In genomic region chr19:42074513-42075363, GRCh38 we compare ENCODE assay signal across 8 cellular contexts. TPM values are rescaled to one million over a fixed set of nuclear protein-coding genes. Genes with fewer than 3 reads are reported as not detected.
DNase-seq lines count a peak whose midpoint lies in the region; ATAC-seq and TF ChIP-seq lines count a peak whose summit lies in the region.

No MANE protein-coding gene starts in this region.

- H4K91ac ChIP-seq in trophoblast cell (ENCODE audit: low read depth, low read length), result peak overlapping the region; percentile 86

- no peak overlapping the region for H2BK12ac ChIP-seq in trophoblast cell (ENCODE audit: low read length)

- peaks cover 3% of the 10 kb centered on the region for H3K27me3 ChIP-seq in trophoblast cell (ENCODE audit: insufficient read depth, low read length)

- no peak for DNase-seq in Right ventricle myocardium superior
- DNase-seq in left ventricle myocardium superior, result no peak
- no peak for DNase-seq in WTC11 (ENCODE audit: low spot score)
- peak; percentile 28 for DNase-seq in fibroblast of mammary gland (ENCODE audit: low read depth)
- DNase-seq in trophoblast cell, result no peak
- no peak for DNase-seq in ureter (ENCODE audit: low spot score)

- peak overlapping the region; percentile 73 for H3K4me2 ChIP-seq in trophoblast cell (ENCODE audit: low read length)

- ATAC-seq in Right ventricle myocardium superior (ENCODE audit: poor library complexity) (peak; percentile 1), left ventricle myocardium superior (no peak), WTC11 (no peak), GM21825 (IDR thresholded peaks at IDR 0.05; ENCODE audit: unreplicated experiment) (no peak), GM18867 (IDR thresholded peaks at IDR 0.05; ENCODE audit: unreplicated experiment) (no peak)

- peak overlapping the region; percentile 100 for H3K27ac Mint-ChIP-seq in WTC11

- no peaks in the 10 kb centered on the region for H3K9me3 Mint-ChIP-seq in WTC11

- H3K36me3 Mint-ChIP-seq in WTC11, result peaks cover 15% of the 10 kb centered on the region

- POLR2A ChIA-PET in WTC11 (lab: Charles Lee), result no interaction called here

- peak overlapping the region; percentile 90 for H3K4me3 ChIP-seq in fibroblast of mammary gland (ENCODE audit: control insufficient read depth, low read depth, low read length)
- no peak overlapping the region for H3K4me3 ChIP-seq in trophoblast cell (ENCODE audit: low read depth, low read length)

- no peak for TF ChIP-seq CTCF in WTC11 (IDR thresholded peaks at IDR 0.05)
- TF ChIP-seq CTCF in fibroblast of mammary gland (conservative IDR thresholded peaks at IDR 0.05; ENCODE audit: control insufficient read depth, insufficient read depth, low read depth, low read length), result no peak

- H3K18ac ChIP-seq in trophoblast cell (ENCODE audit: low read length), result no peak overlapping the region

- H2BK5ac ChIP-seq in trophoblast cell (ENCODE audit: low read depth, low read length, poor library complexity), result no peak overlapping the region

- peak overlapping the region; percentile 89 for H3K4ac ChIP-seq in trophoblast cell (ENCODE audit: low read depth, low read length)

- no peaks in the 10 kb centered on the region for H3K9me3 ChIP-seq in trophoblast cell (ENCODE audit: insufficient read depth, low read depth, low read length)

- H2BK120ac ChIP-seq in trophoblast cell (ENCODE audit: insufficient read depth, low read length, poor library complexity), result no peak overlapping the region

- H4K12ac ChIP-seq in trophoblast cell (ENCODE audit: low read depth, low read length), result peak overlapping the region; percentile 91

- no peak overlapping the region for H3K27ac ChIP-seq in trophoblast cell (ENCODE audit: low read depth, low read length)

- CTCF ChIA-PET in WTC11 (lab: Charles Lee), result no interaction called here

- H3K4me3 Mint-ChIP-seq in WTC11, result peak overlapping the region; percentile 99

- H3K23ac ChIP-seq in trophoblast cell (ENCODE audit: low read length), result no peak overlapping the region

- peaks cover 12% of the 10 kb centered on the region for H3K79me1 ChIP-seq in trophoblast cell (ENCODE audit: low read length)

- H3K4me1 ChIP-seq in trophoblast cell (ENCODE audit: control insufficient read depth in 1 of 2, insufficient read depth in 2 of 2, low read length in 2 of 2), result peaks cover 10 to 22% of the 10 kb centered on the region in 2 experiments

- peaks cover 14 to 16% of the 10 kb centered on the region in 2 experiments for H3K36me3 ChIP-seq in trophoblast cell (ENCODE audit: control insufficient read depth in 1 of 2, insufficient read depth in 2 of 2, low read length in 2 of 2)

- no peak overlapping the region for H3K9ac ChIP-seq in trophoblast cell (ENCODE audit: low read length)

- H3K27me3 Mint-ChIP-seq in WTC11 (ENCODE audit: low read depth), result no peaks in the 10 kb centered on the region

- H2AFZ ChIP-seq in trophoblast cell (ENCODE audit: insufficient read depth, low read length, poor library complexity), result peak overlapping the region; percentile 19

- peaks cover 17% of the 10 kb centered on the region for H3K79me2 ChIP-seq in trophoblast cell (ENCODE audit: control insufficient read depth, insufficient read depth, low read length, poor library complexity)

- H4K8ac ChIP-seq in trophoblast cell (ENCODE audit: low read depth, low read length), result peak overlapping the region; percentile 96

- peak overlapping the region; percentile 88 for H3K14ac ChIP-seq in trophoblast cell (ENCODE audit: low read length)

- peak overlapping the region; percentile 26 for H2AK5ac ChIP-seq in trophoblast cell (ENCODE audit: low read length)

- no CpG with 5 or more reads among the region's 27 CpGs for WGBS in trophoblast cell (ENCODE audit: extremely low coverage, insufficient coverage, insufficient read length)

- intact Hi-C loops in Right ventricle myocardium superior (cut with DNase I), result no loop called here
- intact Hi-C loops in left ventricle myocardium superior (cut with micrococcal nuclease), result no loop called here

- H3K4me1 Mint-ChIP-seq in WTC11, result peaks cover 46% of the 10 kb centered on the region

TF ChIP-seq in WTC11, 78 proteins besides CTCF, POLR2A, EP300 and RAD21:
- no peak for TF ChIP-seq TEAD1 (CRISPR knock-in tag; IDR thresholded peaks at IDR 0.05)
- TF ChIP-seq ZNF121 (CRISPR knock-in tag; IDR thresholded peaks at IDR 0.05), result 0 out of 2 replicates have a peak, but pooled peaks have one; percentile 11

RNA-seq across cellular contexts. Expression of gene ZNF574, which starts 1.2 kb away (rescaled TPM):
- total RNA-seq in Right ventricle myocardium superior, result 8.4 TPM
- 10.2 TPM for total RNA-seq in left ventricle myocardium superior
- total RNA-seq in WTC11 (2021), result 30.6 to 34.0 TPM (median 33.4 TPM) in 3 replicates
- 9.1 and 9.8 TPM in 2 replicates for polyA plus RNA-seq in trophoblast cell (2013)
- 18.7 TPM for total RNA-seq in ureter

RNA-seq across cellular contexts. Expression of gene GRIK5, which starts 4.7 kb away (rescaled TPM):
- 4.0 TPM for total RNA-seq in Right ventricle myocardium superior
- total RNA-seq in left ventricle myocardium superior, result 5.4 TPM
- total RNA-seq in WTC11 (2021), result 52.3 to 71.3 TPM (median 66.3 TPM) in 3 replicates
- polyA plus RNA-seq in trophoblast cell (2013), result 0.18 and 0.26 TPM in 2 replicates
- total RNA-seq in ureter, result 6.9 TPM

RNA-seq across cellular contexts. Expression of gene POU2F2, which starts 57.5 kb away (rescaled TPM):
- 0.91 TPM for total RNA-seq in Right ventricle myocardium superior
- total RNA-seq in left ventricle myocardium superior, result 1.8 TPM
- total RNA-seq in WTC11 (2021), result 6.0 to 7.7 TPM (median 6.6 TPM) in 3 replicates
- polyA plus RNA-seq in trophoblast cell (2013), result 2.8 and 3.3 TPM in 2 replicates
- 5.3 TPM for total RNA-seq in ureter
